8 cellular contexts compared by ENCODE assay signal in the genomic region with DNA sequence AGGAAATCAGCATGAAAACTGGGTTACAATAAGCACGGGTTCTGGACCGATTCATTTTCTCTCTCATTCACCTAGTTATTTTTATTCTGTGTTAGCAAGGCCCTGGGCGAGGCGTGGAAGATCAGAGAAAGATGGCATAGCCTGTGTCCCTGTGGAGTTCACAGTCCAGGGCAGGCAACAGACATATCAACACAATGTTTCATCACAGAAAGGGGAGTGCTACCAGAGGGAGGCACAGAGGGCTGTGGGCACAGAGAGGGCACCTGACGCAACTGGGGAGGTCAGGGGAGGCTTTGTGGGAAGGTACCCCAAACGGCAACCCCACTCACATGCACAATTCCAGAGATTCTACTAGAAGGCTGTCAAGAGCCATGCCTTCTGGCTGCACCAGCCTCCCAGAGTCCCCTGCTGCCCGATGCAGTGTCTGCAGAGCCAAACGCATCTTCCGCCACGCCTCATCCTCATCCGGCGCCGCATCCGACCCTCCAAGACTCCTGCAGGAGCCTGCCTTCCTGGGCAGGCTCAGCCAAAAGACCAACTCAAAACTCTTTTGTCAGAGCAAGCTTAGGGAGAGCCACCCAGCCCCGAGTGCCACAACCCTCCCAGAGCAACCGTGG. TPM values are rescaled to one million over a fixed set of nuclear protein-coding genes. Genes with fewer than 3 reads are reported as not detected.
A peak's percentile ranks its signal among the peaks of the same experiment; 100 is the strongest.
DNase-seq lines count a peak whose midpoint lies in the region; ATAC-seq and TF ChIP-seq lines count a peak whose summit lies in the region.

No MANE protein-coding gene starts in this region.

- H3K4me3 Mint-ChIP-seq in T-cell, result peak overlapping the region; percentile 76 to 88 (median 85)
- H3K4me3 Mint-ChIP-seq in glutamatergic neuron (ENCODE audit: unreplicated experiment), result peak overlapping the region; percentile 97

- peaks cover 8% of the 10 kb centered on the region for H3K36me3 Mint-ChIP-seq in T-cell
- peaks cover 2% of the 10 kb centered on the region for H3K36me3 Mint-ChIP-seq in glutamatergic neuron (ENCODE audit: unreplicated experiment)

- H3K4me1 ChIP-seq in sigmoid colon, result peaks cover 0 to 59% (median 31%) of the 10 kb centered on the region in 4 donors

- no peaks in the 10 kb centered on the region for H3K27me3 ChIP-seq in sigmoid colon

- POLR2A ChIA-PET in T-cell (lab: Charles Lee), result no interaction called here

- WGBS in sigmoid colon, 2 donors, result 45 to 64% methylated on average over 16 of the region's 16 CpGs

- CTCF ChIA-PET in T-cell (lab: Charles Lee), result interaction anchor here in 1 of 2 donors (0.9 kb wide), 1 partner anchor 18 kb away, joined by 3 read pairs; no protein-coding TSS in a partner anchor

- TF ChIP-seq POLR2A in sigmoid colon (IDR thresholded peaks at IDR 0.05), result no peak

- DNase-seq in T-cell (no peak), glutamatergic neuron (peak; percentile 53), sigmoid colon (no peak), SW480 (ENCODE audit: low spot score) (no peak)

- peak overlapping the region; percentile 11 to 61 for H3K27ac Mint-ChIP-seq in T-cell
- peak overlapping the region; percentile 89 for H3K27ac Mint-ChIP-seq in glutamatergic neuron (ENCODE audit: unreplicated experiment)

- peaks cover 0 to 15% (median 0%) of the 10 kb centered on the region in 4 donors for H3K36me3 ChIP-seq in sigmoid colon

- peak overlapping the region; percentile 82 to 91 (median 89) for H3K27ac ChIP-seq in sigmoid colon

- H3K4me3 ChIP-seq in GM08714 (ENCODE audit: low read length), result peak overlapping the region; percentile 78
- H3K4me3 ChIP-seq in sigmoid colon, result peak overlapping the region; percentile 78 to 98 (median 96)

- H3K9me3 Mint-ChIP-seq in T-cell, result no peaks in the 10 kb centered on the region
- H3K9me3 Mint-ChIP-seq in glutamatergic neuron (ENCODE audit: unreplicated experiment), result peaks cover 11% of the 10 kb centered on the region

- H3K4me1 Mint-ChIP-seq in T-cell, result peaks cover 42 to 54% (median 49%) of the 10 kb centered on the region in 3 donors
- H3K4me1 Mint-ChIP-seq in glutamatergic neuron (ENCODE audit: low read depth, unreplicated experiment), result peaks cover 49% of the 10 kb centered on the region

- intact Hi-C loops in sigmoid colon (cut with DNase I), result loop anchor here (2.0 kb wide), 1 partner anchor 40 kb away; a partner anchor contains a TSS

- ATAC-seq in T-cell (replicated peaks in 1 of 4) (no peak), HG03139 (IDR thresholded peaks at IDR 0.05; ENCODE audit: unreplicated experiment) (no peak), GM19452 (IDR thresholded peaks at IDR 0.05; ENCODE audit: unreplicated experiment) (no peak)
- ATAC-seq in activated CD4-positive, CD25-positive, alpha-beta regulatory T cell treated with anti-CD3 and anti-CD28 coated beads, Interleukin-2, amount 50 U/mL, for 24 hours, result no peak

- no peaks in the 10 kb centered on the region for H3K9me3 ChIP-seq in sigmoid colon

- TF ChIP-seq CTCF in glutamatergic neuron (IDR thresholded peaks at IDR 0.05; ENCODE audit: partially characterized antibody, unreplicated experiment) (no peak), sigmoid colon (IDR thresholded peaks at IDR 0.05) (no peak)

- H3K27me3 Mint-ChIP-seq in T-cell (no peaks in the 10 kb centered on the region), glutamatergic neuron (ENCODE audit: unreplicated experiment) (peaks cover 11% of the 10 kb centered on the region)

- TF ChIP-seq EP300 in sigmoid colon (IDR thresholded peaks at IDR 0.05), result no peak

RNA-seq across cellular contexts. Expression of a gene that starts 1.4 kb away (rescaled TPM):
- total RNA-seq in T-cell (100 to 1,000 TPM; 162 to 233 (median 217) TPM), glutamatergic neuron (ENCODE audit: unreplicated experiment) (227 TPM), sigmoid colon (10 to 100 TPM; 39.6 to 82.8 (median 43.9) TPM)
- polyA plus RNA-seq in sigmoid colon, result 10 to 100 TPM in 2 of 3 donors, 1 to 10 TPM in 1; 9.0 to 87.4 (median 10.2) TPM

RNA-seq across cellular contexts. Expression of a gene that starts 36.2 kb away (rescaled TPM):
- total RNA-seq in T-cell (100 to 1,000 TPM in 3 of 5 donors, 10 to 100 TPM in 2; 64.8 to 118 (median 106) TPM), glutamatergic neuron (ENCODE audit: unreplicated experiment) (125 TPM), sigmoid colon (10 to 100 TPM; 47.8 to 55.1 (median 51.6) TPM)
- polyA plus RNA-seq in sigmoid colon, result 10 to 100 TPM; 69.7 to 78.4 (median 72.6) TPM

RNA-seq across cellular contexts. Expression of a gene that starts 39.1 kb away (rescaled TPM):
- total RNA-seq in T-cell (10 to 100 TPM; 51.2 to 96.1 (median 84.8) TPM), glutamatergic neuron (ENCODE audit: unreplicated experiment) (94.6 TPM), sigmoid colon (10 to 100 TPM; 48.9 to 64.5 (median 55.6) TPM)
- polyA plus RNA-seq in sigmoid colon, result 100 to 1,000 TPM in 1 of 3 donors, 10 to 100 TPM in 2; 37.2 to 221 (median 73.8) TPM

RNA-seq across cellular contexts. Expression of a gene that starts 43.3 kb away (rescaled TPM):
- total RNA-seq in T-cell, result 1 to 10 TPM; 1.1 to 5.8 (median 4.3) TPM
- 29.2 TPM for total RNA-seq in glutamatergic neuron (ENCODE audit: unreplicated experiment)
- 1 to 10 TPM; 4.6 to 8.0 (median 6.5) TPM for total RNA-seq in sigmoid colon
- polyA plus RNA-seq in sigmoid colon, result 10 to 100 TPM in 1 of 3 donors, 1 to 10 TPM in 2; 3.0 to 20.2 (median 7.2) TPM

RNA-seq across cellular contexts. Expression of a gene that starts 47.0 kb away (rescaled TPM):
- total RNA-seq in T-cell, result 10 to 100 TPM; 30.4 to 46.7 (median 39.1) TPM
- total RNA-seq in glutamatergic neuron (ENCODE audit: unreplicated experiment), result 29.3 TPM
- 10 to 100 TPM; 13.3 to 18.5 (median 15.6) TPM for total RNA-seq in sigmoid colon
- polyA plus RNA-seq in sigmoid colon, result 10 to 100 TPM in 2 of 3 donors, 1 to 10 TPM in 1; 4.9 to 25.8 (median 13.8) TPM
